In genomic region chr1:180229483-180230415, GRCh38 we compare ENCODE assay signal across 8 cellular contexts. TPM values are rescaled to one million over a fixed set of nuclear protein-coding genes. Genes with fewer than 3 reads are reported as not detected.
DNase-seq lines count a peak whose midpoint lies in the region; ATAC-seq, FAIRE-seq and TF ChIP-seq lines count a peak whose summit lies in the region.

Gene LHX4 (plus strand): TSS chr1:180230264. CDS start chr1:180230530, 266 bp downstream.

- 0 out of 2 replicates have a peak, but pooled peaks cover 4% of the 10 kb centered on the region for H3K79me2 ChIP-seq in GM23338 (replicated peaks; ENCODE audit: insufficient read depth)

- FAIRE-seq in pancreas (lab: Jason Lieb, UNC) = no peak

- H4K20me1 ChIP-seq in GM23338 (replicated peaks; ENCODE audit: insufficient read depth) = no peaks in the 10 kb centered on the region; the same call in 1 of the 2 replicates

- ATAC-seq in GM23338 (peak; percentile 18), pancreas (peak; percentile 39 to 69 (median 54)), HG02610 (IDR thresholded peaks at IDR 0.05; ENCODE audit: unreplicated experiment) (no peak), HG03025 (IDR thresholded peaks at IDR 0.05; ENCODE audit: low FRiP score, unreplicated experiment) (no peak)

- H3K27ac ChIP-seq in GM23338 (ENCODE audit: low read depth) (no peak within 1 kb of the TSS), pancreas (no peak within 1 kb of the TSS)

- H3K4me3 Mint-ChIP-seq in GM23338 = peak within 1 kb of the TSS; percentile 77
- peak within 1 kb of the TSS; percentile 75 for H3K4me3 Mint-ChIP-seq in glutamatergic neuron (ENCODE audit: unreplicated experiment)

- no peak within 1 kb of the TSS for H3K27ac Mint-ChIP-seq in GM23338
- H3K27ac Mint-ChIP-seq in glutamatergic neuron (ENCODE audit: unreplicated experiment) = no peak within 1 kb of the TSS

- peak within 1 kb of the TSS; percentile 84 for H2AFZ ChIP-seq in GM23338

- H3K4me1 Mint-ChIP-seq in GM23338 = peaks cover 45% of the 10 kb centered on the region
- H3K4me1 Mint-ChIP-seq in glutamatergic neuron (ENCODE audit: low read depth, unreplicated experiment) = peaks cover 15% of the 10 kb centered on the region

- no peaks in the 10 kb centered on the region for H3K9me3 ChIP-seq in pancreas

- no peaks in the 10 kb centered on the region for H3K9me2 ChIP-seq in GM23338 (ENCODE audit: insufficient read depth)

- peak within 1 kb of the TSS; percentile 100 for H3K4me2 ChIP-seq in GM23338

- intact Hi-C loops in pancreas (cut with DNase I) = no loop called here

- peaks cover 7% of the 10 kb centered on the region for H3K9me3 Mint-ChIP-seq in GM23338
- peaks cover 10% of the 10 kb centered on the region for H3K9me3 Mint-ChIP-seq in glutamatergic neuron (ENCODE audit: unreplicated experiment)

- DNase-seq in COR-L47 (lab: John Stamatoyannopoulos, UW) (peak; percentile 47), GM23338 (ENCODE audit: low spot score) (peak; percentile 84), NCI-H2227 treated with DMSO at 0.1 percent for 48 hours (lab: John Stamatoyannopoulos, UW) (peak; percentile 41), glutamatergic neuron (peak; percentile 56), pancreas (peak in 2 of 6 donors; percentile 72 to 80)
- DNase-seq in activated CD8-positive, alpha-beta memory T cell treated with anti-CD3 and anti-CD28 coated beads, Interleukin-2, amount 50 U/mL, for 48 hours = peak; percentile 70

- peaks cover 31% of the 10 kb centered on the region for H3F3A ChIP-seq in GM23338 (replicated peaks; ENCODE audit: low read depth)

- H3K36me3 Mint-ChIP-seq in GM23338 (ENCODE audit: low read depth) (no peaks in the 10 kb centered on the region; the same call in 2 of the 3 replicates), glutamatergic neuron (ENCODE audit: unreplicated experiment) (no peaks in the 10 kb centered on the region)

- H3K36me3 ChIP-seq in GM23338 (ENCODE audit: insufficient read depth) (no peaks in the 10 kb centered on the region), pancreas (no peaks in the 10 kb centered on the region)

- TF ChIP-seq CTCF in GM23338 (conservative IDR thresholded peaks at IDR 0.05; ENCODE audit: low read depth in 2 of 2) (no peak), glutamatergic neuron (IDR thresholded peaks at IDR 0.05; ENCODE audit: partially characterized antibody, unreplicated experiment) (no peak), pancreas (IDR thresholded peaks at IDR 0.05) (no peak)

- H3K4me1 ChIP-seq in GM23338 (ENCODE audit: insufficient read depth) = peaks cover 43% of the 10 kb centered on the region
- H3K4me1 ChIP-seq in pancreas = peaks cover 11 to 18% (median 11%) of the 10 kb centered on the region in 3 donors

- peaks cover 74% of the 10 kb centered on the region for H3K27me3 Mint-ChIP-seq in GM23338 (ENCODE audit: insufficient read depth, low read depth, poor library complexity)
- H3K27me3 Mint-ChIP-seq in glutamatergic neuron (ENCODE audit: unreplicated experiment) = peaks cover 21% of the 10 kb centered on the region

- 1% methylated on average over 75 to 104 of the region's 105 CpGs for WGBS in pancreas, 2 donors

- H3K4me3 ChIP-seq in GM23338 = peak within 1 kb of the TSS; percentile 85
- H3K4me3 ChIP-seq in pancreas = peak within 1 kb of the TSS; percentile 29 to 66 (median 46)

- H3K27me3 ChIP-seq in GM23338 (ENCODE audit: insufficient read depth) (peaks cover 91% of the 10 kb centered on the region), pancreas (peaks cover 0 to 71% (median 19%) of the 10 kb centered on the region in 4 donors)

TF ChIP-seq in GM23338, 12 proteins besides CTCF, POLR2A, EP300 and RAD21:
- TF ChIP-seq STAT1 (IDR thresholded peaks at IDR 0.05; ENCODE audit: unreplicated experiment) (no peak), NANOG (IDR thresholded peaks at IDR 0.05; ENCODE audit: borderline replicate concordance) (no peak), REST (IDR thresholded peaks at IDR 0.05; ENCODE audit: unreplicated experiment) (no peak), CREB1 (CRISPR knock-in tag; IDR thresholded peaks at IDR 0.05; ENCODE audit: low read depth) (peak; percentile 52), EZH2phosphoT487 (IDR thresholded peaks at IDR 0.05; ENCODE audit: unreplicated experiment) (no peak), JUNB (IDR thresholded peaks at IDR 0.05; ENCODE audit: unreplicated experiment) (no peak)
- TF ChIP-seq, protein P1, sequence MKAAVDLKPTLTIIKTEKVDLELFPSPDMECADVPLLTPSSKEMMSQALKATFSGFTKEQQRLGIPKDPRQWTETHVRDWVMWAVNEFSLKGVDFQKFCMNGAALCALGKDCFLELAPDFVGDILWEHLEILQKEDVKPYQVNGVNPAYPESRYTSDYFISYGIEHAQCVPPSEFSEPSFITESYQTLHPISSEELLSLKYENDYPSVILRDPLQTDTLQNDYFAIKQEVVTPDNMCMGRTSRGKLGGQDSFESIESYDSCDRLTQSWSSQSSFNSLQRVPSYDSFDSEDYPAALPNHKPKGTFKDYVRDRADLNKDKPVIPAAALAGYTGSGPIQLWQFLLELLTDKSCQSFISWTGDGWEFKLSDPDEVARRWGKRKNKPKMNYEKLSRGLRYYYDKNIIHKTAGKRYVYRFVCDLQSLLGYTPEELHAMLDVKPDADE (IDR thresholded peaks at IDR 0.05) = no peak

RNA-seq across cellular contexts. Expression of gene LHX4, which starts in this region (rescaled TPM):
- total RNA-seq in GM23338 (2014; rRNA removed; shearing (Covaris generic)) = 2.5 and 2.9 TPM in 2 replicates
- polyA plus RNA-seq in GM23338 (2016; fragmentation: Nextera tagmentation; extraction: Ambion mirVana) (1.2 and 1.4 TPM in 2 replicates), pancreas (under 1 TPM; 0.04 to 0.19 TPM)
- total RNA-seq in glutamatergic neuron (ENCODE audit: unreplicated experiment) (2.1 TPM), pancreas (under 1 TPM in 3 of 6 donors, not detected in 3; 0.03 to 0.12 (median 0.12) TPM)

Comparison
In these comparisons a context has a peak if more than half of its experiments do, and no peak if none do; other contexts are left out.
1. Peak in ATAC-seq and H3K4me3 ChIP-seq in pancreas; RNA of the gene not detected or under 1 TPM.